ENCODE assay signal across 9 cellular contexts in genomic region chr12:45570501-45570900, GRCh38.
"Had no signal": no experiment of that assay in that cellular context is flagged by ENCODE, and none has a peak within 500 bp of the region (broad histone marks: within the 10 kb centered on the region; RNA-seq: fewer than 3 reads in every experiment).

No MANE protein-coding gene starts in this region.

- DNase-seq: H9, HCEC 1CT, HFFc6, KG1 had no signal

- FAIRE-seq: H1, H54, HepG2 had no signal

- H3K4me2 ChIP-seq: GM23338 had no signal

- H3K27ac ChIP-seq: HL-60 had no signal

- ATAC-seq: GM23338, HepG2 had no signal

- H2AFZ ChIP-seq: GM23338 had no signal

- H3K4me3 ChIP-seq: GM23338 had no signal
